8 cellular contexts compared by ENCODE assay signal in the genomic region with DNA sequence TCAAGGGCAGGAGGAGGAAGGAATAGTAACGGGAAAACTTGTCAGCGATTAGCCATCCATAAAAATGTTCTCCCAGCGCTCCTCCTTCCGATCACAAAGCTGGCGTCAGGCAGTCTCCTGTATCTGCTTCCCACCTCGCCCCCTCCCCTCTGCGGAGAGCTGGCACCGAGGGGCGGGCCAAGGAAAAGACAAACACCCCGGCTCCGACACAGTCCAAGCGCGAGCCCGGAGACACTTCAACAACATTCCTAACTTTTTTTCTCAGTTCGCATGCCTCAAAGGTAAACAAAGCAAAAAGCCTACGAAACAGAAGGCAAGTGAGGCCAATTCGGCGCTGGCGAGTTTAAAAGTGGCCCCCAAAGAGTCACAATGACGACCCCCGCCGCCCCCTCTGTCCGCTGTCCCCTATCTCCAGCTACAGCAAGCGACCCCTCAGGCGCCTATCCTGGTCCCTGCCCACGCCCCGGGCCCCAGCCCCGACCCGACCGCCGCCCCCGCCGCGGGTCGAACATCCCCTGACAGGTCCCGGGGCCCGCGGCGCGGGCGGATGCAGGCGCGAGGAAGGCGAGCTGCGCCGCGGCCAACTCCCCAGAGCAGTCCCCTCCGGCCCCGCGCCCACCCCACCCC. TPM values are rescaled to one million over a fixed set of nuclear protein-coding genes. Genes with fewer than 3 reads are reported as not detected.
DNase-seq lines count a peak whose midpoint lies in the region; ATAC-seq and TF ChIP-seq lines count a peak whose summit lies in the region.

No MANE protein-coding gene starts in this region.

- H3K27ac Mint-ChIP-seq in activated T-cell treated with anti-CD3 and anti-CD28 coated beads, Interleukin-2, amount 50 U/mL, for 24 hours: no peak overlapping the region
- no peak overlapping the region for H3K27ac Mint-ChIP-seq in IgD-negative memory B cell

- peak overlapping the region; percentile 65 for H3K4me3 Mint-ChIP-seq in activated T-cell treated with anti-CD3 and anti-CD28 coated beads, Interleukin-2, amount 50 U/mL, for 24 hours
- H3K4me3 Mint-ChIP-seq in IgD-negative memory B cell: peak overlapping the region in 3 of 4 donors; percentile 9 to 75 (median 59)

- no peaks in the 10 kb centered on the region for H3K27me3 ChIP-seq in WERI-Rb-1 (ENCODE audit: insufficient read depth, low read depth, severe bottlenecking)

- TF ChIP-seq CTCF in WERI-Rb-1 (IDR thresholded peaks at IDR 0.05; ENCODE audit: low read depth, low read length) (no peak), omental fat pad (IDR thresholded peaks at IDR 0.05) (no peak)

- DNase-seq in activated T-cell treated with anti-CD3 and anti-CD28 coated beads, Interleukin-2, amount 50 U/mL, for 24 hours: no peak
- no peak for DNase-seq in activated T-cell treated with anti-CD3 and anti-CD28 coated beads, Interleukin-2, amount 50 U/mL, for 1 hour
- peak; percentile 69 for DNase-seq in WERI-Rb-1
- DNase-seq in glomerular endothelial cell (ENCODE audit: extremely low read depth, low read depth, low spot score): peak; percentile 9
- no peak for DNase-seq in omental fat pad (ENCODE audit: low spot score)
- DNase-seq in epidermal melanocyte (ENCODE audit: insufficient read length, low spot score): no peak
- DNase-seq in NAMALWA (ENCODE audit: low spot score): no peak

- no peaks in the 10 kb centered on the region for H3K9me3 Mint-ChIP-seq in activated T-cell treated with anti-CD3 and anti-CD28 coated beads, Interleukin-2, amount 50 U/mL, for 24 hours
- H3K9me3 Mint-ChIP-seq in IgD-negative memory B cell: peaks cover 0 to 2% (median 0%) of the 10 kb centered on the region in 3 donors

- peaks cover 8% of the 10 kb centered on the region for H3K4me1 Mint-ChIP-seq in activated T-cell treated with anti-CD3 and anti-CD28 coated beads, Interleukin-2, amount 50 U/mL, for 24 hours (ENCODE audit: low read depth)
- H3K4me1 Mint-ChIP-seq in IgD-negative memory B cell: peaks cover 2 to 10% (median 3%) of the 10 kb centered on the region in 3 donors

- peak; percentile 67 for ATAC-seq in omental fat pad (ENCODE audit: low FRiP score)

- no peaks in the 10 kb centered on the region for H3K9me3 ChIP-seq in WERI-Rb-1 (ENCODE audit: severe bottlenecking)

- H3K4me3 ChIP-seq in WERI-Rb-1 (ENCODE audit: low read depth, low read length): peak overlapping the region; percentile 66

- no peaks in the 10 kb centered on the region for H3K36me3 Mint-ChIP-seq in activated T-cell treated with anti-CD3 and anti-CD28 coated beads, Interleukin-2, amount 50 U/mL, for 24 hours (ENCODE audit: low read depth)
- H3K36me3 Mint-ChIP-seq in IgD-negative memory B cell: no peaks in the 10 kb centered on the region

- H3K36me3 ChIP-seq in WERI-Rb-1: no peaks in the 10 kb centered on the region

- H3K27me3 Mint-ChIP-seq in activated T-cell treated with anti-CD3 and anti-CD28 coated beads, Interleukin-2, amount 50 U/mL, for 24 hours: peaks cover 80% of the 10 kb centered on the region
- peaks cover 51% of the 10 kb centered on the region for H3K27me3 Mint-ChIP-seq in IgD-negative memory B cell

- H3K27ac ChIP-seq in WERI-Rb-1: peak overlapping the region; percentile 87

RNA-seq across cellular contexts. Expression of gene SMAD9, which starts 0.7 kb away (rescaled TPM):
- polyA plus RNA-seq in IgD-negative memory B cell: 0.04 TPM
- total RNA-seq in glomerular endothelial cell (1.4 and 2.3 TPM in 2 replicates), omental fat pad (10 to 100 TPM in 1 of 4 donors, 1 to 10 TPM in 3; 5.9 to 22.9 (median 8.2) TPM)

Comparison
In these comparisons a context has a peak if more than half of its experiments do, and no peak if none do; other contexts are left out.
1. DNase-seq: peak in WERI-Rb-1 (single experiment) and glomerular endothelial cell (single experiment); none in activated T-cell treated with anti-CD3 and anti-CD28 coated beads, Interleukin-2, amount 50 U/mL, for 24 hours (single experiment), activated T-cell treated with anti-CD3 and anti-CD28 coated beads, Interleukin-2, amount 50 U/mL, for 1 hour (single experiment), omental fat pad (single experiment), epidermal melanocyte (single experiment) and NAMALWA (single experiment).